ENCODE assay signal across 8 cellular contexts in the genomic region with DNA sequence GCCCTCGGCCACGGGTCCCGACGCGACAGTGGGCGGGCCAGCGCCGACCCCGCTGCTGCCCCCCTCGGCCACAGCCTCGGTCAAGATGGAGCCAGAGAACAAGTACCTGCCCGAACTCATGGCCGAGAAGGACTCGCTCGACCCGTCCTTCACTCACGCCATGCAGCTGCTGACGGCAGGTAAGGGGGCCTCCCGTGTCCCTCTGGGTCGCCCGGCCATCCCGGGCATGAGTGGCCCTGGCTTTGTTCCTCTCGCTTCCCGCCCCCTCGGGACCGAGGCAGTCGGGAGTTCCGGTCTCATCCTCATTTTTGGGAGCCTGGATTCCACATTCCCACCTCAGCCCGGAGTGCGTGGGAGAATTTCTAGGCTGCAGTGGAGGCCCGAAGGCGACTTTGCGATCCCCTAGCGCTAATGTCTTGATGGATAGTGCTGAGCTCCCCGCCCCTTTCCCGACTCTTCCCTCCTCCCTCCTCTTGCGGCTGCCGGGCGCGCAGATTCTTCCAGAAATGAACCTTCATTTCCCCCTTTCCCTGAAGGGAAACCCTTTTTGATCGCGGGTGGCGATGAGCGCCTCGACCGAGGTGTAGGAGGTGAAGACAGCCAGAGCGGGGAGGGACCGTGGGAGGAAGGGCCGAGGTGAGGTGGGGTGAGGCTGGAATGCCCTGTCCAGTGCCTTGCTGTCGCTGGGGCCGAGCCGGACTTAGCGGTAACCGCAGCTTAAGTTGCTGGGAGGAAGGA. TPM values are rescaled to one million over a fixed set of nuclear protein-coding genes. Genes with fewer than 3 reads are reported as not detected.
DNase-seq lines count a peak whose midpoint lies in the region; ATAC-seq and TF ChIP-seq lines count a peak whose summit lies in the region.

No MANE protein-coding gene starts in this region.

- H3K27ac ChIP-seq in 22Rv1, result peak overlapping the region; percentile 97
- H3K27ac ChIP-seq in gastroesophageal sphincter, result peak overlapping the region; percentile 96 to 100 (median 97)
- peak overlapping the region; percentile 88 to 99 (median 98) for H3K27ac ChIP-seq in thyroid gland

- peak; percentile 24 for ATAC-seq in HG02981 (IDR thresholded peaks at IDR 0.05; ENCODE audit: unreplicated experiment)
- ATAC-seq in gastroesophageal sphincter, result peak; percentile 5

- H3K9me3 ChIP-seq in NT2/D1 (ENCODE audit: insufficient read depth, low read length) (peaks cover 6% of the 10 kb centered on the region; the same call in 1 of the 2 replicates), gastroesophageal sphincter (no peaks in the 10 kb centered on the region), neuron (ENCODE audit: low read length) (peaks cover 4% of the 10 kb centered on the region), thyroid gland (no peaks in the 10 kb centered on the region)

- H3K4me1 ChIP-seq in NT2/D1 (ENCODE audit: insufficient read depth, insufficient read length), result no peaks in the 10 kb centered on the region
- H3K4me1 ChIP-seq in gastroesophageal sphincter, result peaks cover 2 to 54% (median 36%) of the 10 kb centered on the region in 3 donors
- H3K4me1 ChIP-seq in neuron (ENCODE audit: insufficient read depth, low read length), result peaks cover 11% of the 10 kb centered on the region
- H3K4me1 ChIP-seq in thyroid gland, result peaks cover 24 to 41% of the 10 kb centered on the region in 2 donors

- peaks cover 24% of the 10 kb centered on the region for H3K27me3 ChIP-seq in NT2/D1 (ENCODE audit: insufficient read depth, insufficient read length)
- no peaks in the 10 kb centered on the region for H3K27me3 ChIP-seq in gastroesophageal sphincter
- H3K27me3 ChIP-seq in neuron (ENCODE audit: insufficient read depth, low read length), result no peaks in the 10 kb centered on the region
- no peaks in the 10 kb centered on the region for H3K27me3 ChIP-seq in thyroid gland

- in situ Hi-C loops in GM13977 (cut with MboI; ENCODE audit: low pct_unique_long_range_greater_than_20kb, low sequenced_read_pairs, unreplicated experiment), result no loop called here

- DNase-seq in GM13977 (ENCODE audit: low spot score) (peak; percentile 37), NT2/D1 (ENCODE audit: low read depth, low spot score) (no peak), thyroid gland (peak; percentile 51 to 57)
- peak; percentile 7 for DNase-seq in activated gamma-delta T cell treated with anti-CD3 and anti-CD28 coated beads, Interleukin-2, amount 50 U/mL, for 16 hours (ENCODE audit: low read depth)

- H3K4me3 ChIP-seq in NT2/D1 (ENCODE audit: insufficient read length, low read depth) (peak overlapping the region; percentile 100), gastroesophageal sphincter (peak overlapping the region; percentile 75 to 100), neuron (ENCODE audit: low read length) (peak overlapping the region; percentile 96), thyroid gland (replicated peaks in 1 of 3) (peak overlapping the region; percentile 62 to 100 (median 89))

- WGBS in gastroesophageal sphincter (ENCODE audit: low coverage in 1 of 2), 2 donors, result 0 to 2% methylated on average over 6 to 10 of the region's 54 CpGs
- 0% methylated on average over 24 to 33 of the region's 54 CpGs for WGBS in thyroid gland, 2 donors

- peak; percentile 16; the same call in 1 of the 2 replicates for TF ChIP-seq CTCF in 22Rv1 (IDR thresholded peaks at IDR 0.05)
- peak; percentile 4 for TF ChIP-seq CTCF in GM13977 (IDR thresholded peaks at IDR 0.05; ENCODE audit: extremely low read depth, insufficient read depth, missing control alignments)
- peak in 1 of 4 experiments; percentile 3 for TF ChIP-seq CTCF in gastroesophageal sphincter (IDR thresholded peaks at IDR 0.05)
- TF ChIP-seq CTCF in thyroid gland (IDR thresholded peaks at IDR 0.05), result no peak

- no peak for TF ChIP-seq EP300 in gastroesophageal sphincter (IDR thresholded peaks at IDR 0.05)

- no peak overlapping the region for H2AFZ ChIP-seq in neuron (ENCODE audit: low read depth, low read length)

- intact Hi-C loops in thyroid gland (cut with DNase I), result no loop called here

- TF ChIP-seq POLR2A in gastroesophageal sphincter (IDR thresholded peaks at IDR 0.05) (no peak), thyroid gland (IDR thresholded peaks at IDR 0.05) (peak in 1 of 2 donors; percentile 15)

- H3K36me3 ChIP-seq in NT2/D1 (ENCODE audit: insufficient read depth, insufficient read length, low read length), result peaks cover 48% of the 10 kb centered on the region
- no peaks in the 10 kb centered on the region for H3K36me3 ChIP-seq in gastroesophageal sphincter
- peaks cover 17% of the 10 kb centered on the region for H3K36me3 ChIP-seq in neuron (ENCODE audit: insufficient read depth, low read length)
- no peaks in the 10 kb centered on the region for H3K36me3 ChIP-seq in thyroid gland

- peak overlapping the region; percentile 100 for H3K9ac ChIP-seq in NT2/D1 (ENCODE audit: insufficient read length, low read depth)

RNA-seq across cellular contexts. Expression of a gene that starts 0.7 kb away (rescaled TPM):
- total RNA-seq in gastroesophageal sphincter, result 10 to 100 TPM; 59.1 to 89.3 (median 64.8) TPM
- 100 to 1,000 TPM in 1 of 4 donors, 10 to 100 TPM in 3; 71.9 to 107 (median 82.5) TPM for total RNA-seq in thyroid gland

RNA-seq across cellular contexts. Expression of a gene that starts 58.4 kb away (rescaled TPM):
- 1 to 10 TPM; 1.7 to 5.4 (median 2.9) TPM for total RNA-seq in gastroesophageal sphincter
- 10 to 100 TPM in 2 of 4 donors, 1 to 10 TPM in 2; 7.6 to 12.8 (median 9.6) TPM for total RNA-seq in thyroid gland

Comparison
In these comparisons a context has a peak if more than half of its experiments do, and no peak if none do; other contexts are left out.
1. CTCF ChIP-seq: peak in 22Rv1 (single experiment) and GM13977 (single experiment); none in thyroid gland (0 of 6).
2. Peak in every context shown above with its lines, with median percentiles within 50 percentile points of each other: H3K27ac ChIP-seq and H3K4me3 ChIP-seq.